ENCODE assay signal across 9 cellular contexts in the genomic region with DNA sequence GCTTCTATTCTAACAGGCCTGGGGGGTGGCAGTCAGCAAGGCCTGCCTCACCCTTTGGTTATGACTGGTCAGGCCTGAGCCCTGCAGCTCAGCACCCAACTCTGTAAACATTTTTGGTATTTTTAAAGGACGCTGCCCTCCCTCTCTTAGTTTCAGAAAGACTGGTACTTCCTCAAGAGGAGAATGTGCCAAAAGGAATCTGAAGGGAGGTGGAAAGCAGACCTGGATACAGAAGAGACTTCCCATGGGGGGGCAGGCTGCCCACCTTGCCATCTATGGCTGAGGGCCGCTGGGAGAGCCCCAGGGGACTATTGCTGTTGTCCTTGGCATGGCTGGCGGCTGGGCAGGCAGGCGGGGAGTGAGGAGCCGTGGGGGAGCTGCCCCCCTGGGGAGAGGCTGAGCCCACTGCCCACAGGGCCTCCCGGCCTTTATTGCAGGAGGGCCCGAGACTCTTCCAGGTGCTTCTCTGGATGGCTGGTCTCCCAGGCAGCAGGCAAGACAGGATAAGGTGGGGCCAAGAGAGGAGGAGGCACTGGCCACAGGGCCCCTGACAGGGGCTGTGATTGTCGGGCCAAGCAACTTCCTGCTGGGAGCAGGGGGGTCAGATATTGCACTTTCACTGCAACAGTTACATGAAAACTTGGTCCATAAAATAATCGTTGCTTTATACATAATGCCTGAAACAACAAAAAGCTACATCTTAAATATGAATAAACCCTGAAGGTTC. TPM values are rescaled to one million over a fixed set of nuclear protein-coding genes. Genes with fewer than 3 reads are reported as not detected.
A peak's percentile ranks its signal among the peaks of the same experiment; 100 is the strongest.
DNase-seq lines count a peak whose midpoint lies in the region; ATAC-seq, FAIRE-seq and TF ChIP-seq lines count a peak whose summit lies in the region.
"Had no signal": no experiment of that assay in that cellular context is flagged by ENCODE, and none has a peak within 500 bp of the region (broad histone marks: within the 10 kb centered on the region; RNA-seq: fewer than 3 reads in every experiment).

No MANE protein-coding gene starts in this region.

- peaks cover 43% of the 10 kb centered on the region for H3K4me1 ChIP-seq in astrocyte (ENCODE audit: insufficient read depth, low read length)
- H3K4me1 ChIP-seq in mesodermal cell (ENCODE audit: control insufficient read depth, insufficient read depth, low read length, poor library complexity, severe bottlenecking) = peaks cover 34% of the 10 kb centered on the region
- H3K4me1 ChIP-seq in tibial nerve = peaks cover 0 to 64% (median 56%) of the 10 kb centered on the region in 4 donors

- ATAC-seq in activated T-cell treated with anti-CD3 and anti-CD28 coated beads, Interleukin-2, amount 50 U/mL, for 4 hours = no peak
- ATAC-seq in GM18868 (IDR thresholded peaks at IDR 0.05; ENCODE audit: unreplicated experiment) = no peak

- H3K9me3 ChIP-seq in astrocyte (ENCODE audit: insufficient read depth, low read depth, low read length) (no peaks in the 10 kb centered on the region), mesodermal cell (ENCODE audit: control insufficient read depth, low read length) (no peaks in the 10 kb centered on the region), tibial nerve (no peaks in the 10 kb centered on the region)

- H3K27ac Mint-ChIP-seq in astrocyte (ENCODE audit: unreplicated experiment) = peak overlapping the region; percentile 26

- no peaks in the 10 kb centered on the region for H3K27me3 ChIP-seq in astrocyte (ENCODE audit: insufficient read depth, low read length)
- no peaks in the 10 kb centered on the region for H3K27me3 ChIP-seq in tibial nerve

- H3K27me3 Mint-ChIP-seq in activated T-cell treated with anti-CD3 and anti-CD28 coated beads, Interleukin-2, amount 50 U/mL, for 4 hours (ENCODE audit: low read depth) = no peaks in the 10 kb centered on the region
- no peaks in the 10 kb centered on the region for H3K27me3 Mint-ChIP-seq in astrocyte (ENCODE audit: low read depth, unreplicated experiment)

- DNase-seq in activated T-cell treated with anti-CD3 and anti-CD28 coated beads, Interleukin-2, amount 50 U/mL, for 4 hours = no peak
- DNase-seq in activated T-cell treated with anti-CD3 and anti-CD28 coated beads, Interleukin-2, amount 50 U/mL, for 1 hour = no peak
- DNase-seq in astrocyte (ENCODE audit: low read depth) (no peak), tibial nerve (ENCODE audit: low spot score in 2 of 2) (no peak), DMS 273 (lab: John Stamatoyannopoulos, UW; ENCODE audit: unreplicated experiment) (no peak), NCI-H2029 (lab: John Stamatoyannopoulos, UW) (no peak)
- DNase-seq: NCI-H446 had no signal

- peak overlapping the region; percentile 8 for H3K4me3 Mint-ChIP-seq in activated T-cell treated with anti-CD3 and anti-CD28 coated beads, Interleukin-2, amount 50 U/mL, for 4 hours
- peak overlapping the region; percentile 60 for H3K4me3 Mint-ChIP-seq in astrocyte (ENCODE audit: unreplicated experiment)

- 76 to 89% methylated on average over 5 to 7 of the region's 9 CpGs for WGBS in mesodermal cell (ENCODE audit: insufficient coverage in 2 of 2), 2 experiments
- 11 to 14% methylated on average over 9 of the region's 9 CpGs for WGBS in tibial nerve, 2 donors

- TF ChIP-seq CTCF in astrocyte (IDR thresholded peaks at IDR 0.05; ENCODE audit: insufficient read depth, low read depth, low read length) (no peak), tibial nerve (IDR thresholded peaks at IDR 0.05) (no peak)

- H3K36me3 ChIP-seq in astrocyte (ENCODE audit: insufficient read depth, low read length) = no peaks in the 10 kb centered on the region
- H3K36me3 ChIP-seq in mesodermal cell (ENCODE audit: control insufficient read depth, insufficient read depth, low read length) = peaks cover 44% of the 10 kb centered on the region
- peaks cover 0 to 63% (median 2%) of the 10 kb centered on the region in 3 donors for H3K36me3 ChIP-seq in tibial nerve

- no peaks in the 10 kb centered on the region for H3K9me3 Mint-ChIP-seq in activated T-cell treated with anti-CD3 and anti-CD28 coated beads, Interleukin-2, amount 50 U/mL, for 4 hours
- H3K9me3 Mint-ChIP-seq in astrocyte (ENCODE audit: unreplicated experiment) = no peaks in the 10 kb centered on the region

- no peak for FAIRE-seq in astrocyte (lab: Jason Lieb, UNC)

- no peak overlapping the region for H3K4me3 ChIP-seq in astrocyte (ENCODE audit: insufficient read depth, low read depth, low read length)
- no peak overlapping the region for H3K4me3 ChIP-seq in mesodermal cell (ENCODE audit: extremely low read depth, insufficient read depth, low read length, poor library complexity, severe bottlenecking)
- H3K4me3 ChIP-seq in tibial nerve = peak overlapping the region in 3 of 4 donors; percentile 1 to 25 (median 2)

- H3K4me1 Mint-ChIP-seq in activated T-cell treated with anti-CD3 and anti-CD28 coated beads, Interleukin-2, amount 50 U/mL, for 4 hours (ENCODE audit: low read depth) = peaks cover 41% of the 10 kb centered on the region
- peaks cover 29% of the 10 kb centered on the region for H3K4me1 Mint-ChIP-seq in astrocyte (ENCODE audit: low read depth, unreplicated experiment)

- no peak for TF ChIP-seq POLR2A in tibial nerve (IDR thresholded peaks at IDR 0.05)

- no peak for TF ChIP-seq EP300 in tibial nerve (IDR thresholded peaks at IDR 0.05)

- H3K79me2 ChIP-seq in astrocyte (ENCODE audit: insufficient read depth, low read length) = peaks cover 45% of the 10 kb centered on the region

- H3K4me2 ChIP-seq in astrocyte (ENCODE audit: low read length) = peak overlapping the region; percentile 31

- peak overlapping the region; percentile 20 for H3K9ac ChIP-seq in astrocyte (ENCODE audit: low read length)

- H2AFZ ChIP-seq in astrocyte (ENCODE audit: low read depth, low read length) = no peak overlapping the region

- H4K20me1 ChIP-seq in astrocyte (ENCODE audit: insufficient read depth, low read length) = peaks cover 28% of the 10 kb centered on the region

- no peak overlapping the region for H3K27ac ChIP-seq in astrocyte (ENCODE audit: low read depth, low read length)
- H3K27ac ChIP-seq in mesodermal cell (ENCODE audit: low read depth, low read length, severe bottlenecking) = peak overlapping the region; percentile 13
- H3K27ac ChIP-seq in tibial nerve = peak overlapping the region; percentile 59 to 91 (median 80)

- peaks cover 10% of the 10 kb centered on the region for H3K36me3 Mint-ChIP-seq in activated T-cell treated with anti-CD3 and anti-CD28 coated beads, Interleukin-2, amount 50 U/mL, for 4 hours (ENCODE audit: insufficient read depth)
- peaks cover 3% of the 10 kb centered on the region for H3K36me3 Mint-ChIP-seq in astrocyte (ENCODE audit: low read depth, unreplicated experiment)

RNA-seq across cellular contexts. Expression of gene ARL6IP4, which starts 3.5 kb away (rescaled TPM):
- total RNA-seq in activated T-cell treated with anti-CD3 and anti-CD28 coated beads, Interleukin-2, amount 50 U/mL, for 4 hours = 100 to 1,000 TPM; 118 to 141 (median 129) TPM
- total RNA-seq in astrocyte = 121 and 122 TPM in 2 replicates
- polyA plus RNA-seq in mesodermal cell (2013, experiment 1 of 2) = 219 TPM
- 205 TPM for polyA plus RNA-seq in mesodermal cell (2013, experiment 2 of 2)
- 100 to 1,000 TPM; 197 to 338 (median 251) TPM for total RNA-seq in tibial nerve

RNA-seq across cellular contexts. Expression of gene OGFOD2, which starts 8.9 kb away (rescaled TPM):
- 10 to 100 TPM; 23.1 to 25.5 (median 24.7) TPM for total RNA-seq in activated T-cell treated with anti-CD3 and anti-CD28 coated beads, Interleukin-2, amount 50 U/mL, for 4 hours
- total RNA-seq in astrocyte = 13.3 and 16.1 TPM in 2 replicates
- polyA plus RNA-seq in mesodermal cell (2013, experiment 1 of 2) = 7.4 TPM
- 9.9 TPM for polyA plus RNA-seq in mesodermal cell (2013, experiment 2 of 2)
- 10 to 100 TPM in 3 of 4 donors, 1 to 10 TPM in 1; 7.2 to 19.8 (median 13.4) TPM for total RNA-seq in tibial nerve

RNA-seq across cellular contexts. Expression of gene ABCB9, which starts 17.7 kb away (rescaled TPM):
- 1 to 10 TPM; 2.3 to 3.2 (median 2.9) TPM for total RNA-seq in activated T-cell treated with anti-CD3 and anti-CD28 coated beads, Interleukin-2, amount 50 U/mL, for 4 hours
- total RNA-seq in astrocyte (11.6 and 12.9 TPM in 2 replicates), tibial nerve (10 to 100 TPM in 1 of 4 donors, 1 to 10 TPM in 3; 4.2 to 11.4 (median 6.0) TPM)
- polyA plus RNA-seq in mesodermal cell (2013, experiment 1 of 2) = 4.4 TPM
- 2.2 TPM for polyA plus RNA-seq in mesodermal cell (2013, experiment 2 of 2)

Comparison
In these comparisons a context has a peak if more than half of its experiments do, and no peak if none do; other contexts are left out.
1. H3K4me3 ChIP-seq: peak in tibial nerve (3 of 4); none in astrocyte (single experiment) and mesodermal cell (single experiment).